ENCODE assay signal across 22 cellular contexts in genomic region chr1:61313906-61314422, GRCh38.
A peak's percentile ranks its signal among the peaks of the same experiment; 100 is the strongest.
DNase-seq lines count a peak whose midpoint lies in the region; ATAC-seq, FAIRE-seq and TF ChIP-seq lines count a peak whose summit lies in the region.
"Had no signal": no experiment of that assay in that cellular context is flagged by ENCODE, and none has a peak within 500 bp of the region (broad histone marks: within the 10 kb centered on the region; RNA-seq: fewer than 3 reads in every experiment).

No MANE protein-coding gene starts in this region.

- H3K27ac ChIP-seq in ascending aorta (peak overlapping the region; percentile 11 to 41), endothelial cell of umbilical vein (ENCODE audit: insufficient read depth, low read depth, low read length) (no peak overlapping the region), neuronal stem cell (replicated peaks; ENCODE audit: low read length) (no peak overlapping the region), WERI-Rb-1 (no peak overlapping the region), upper lobe of left lung (no peak overlapping the region)
- H3K27ac ChIP-seq: C4-2B, GM23248, PC-9 had no signal

- POLR2A ChIA-PET in endothelial cell of umbilical vein (lab: Charles Lee) = no interaction called here

- H3K9me1 ChIP-seq in endothelial cell of umbilical vein (replicated peaks; ENCODE audit: control insufficient read depth, extremely low read depth, insufficient read depth, low read length) = no peaks in the 10 kb centered on the region

- H3K36me3 ChIP-seq in ascending aorta (no peaks in the 10 kb centered on the region), endothelial cell of umbilical vein (ENCODE audit: control insufficient read depth in 2 of 2, extremely low read depth in 1 of 2, insufficient read depth in 2 of 2, low read length in 2 of 2) (no peaks in the 10 kb centered on the region), neuronal stem cell (replicated peaks in 1 of 2; ENCODE audit: control insufficient read depth in 2 of 2, insufficient read depth in 2 of 2, low read length in 2 of 2) (no peaks in the 10 kb centered on the region), WERI-Rb-1 (no peaks in the 10 kb centered on the region), upper lobe of left lung (no peaks in the 10 kb centered on the region)
- H3K36me3 ChIP-seq: MG63 had no signal

- no peak overlapping the region for H2BK15ac ChIP-seq in neuronal stem cell (ENCODE audit: low read length)

- ATAC-seq in left colon (peak; percentile 66), upper lobe of left lung (ENCODE audit: low FRiP score in 2 of 2) (no peak)
- ATAC-seq: CD8-positive, alpha-beta T cell had no signal

- FAIRE-seq in endothelial cell of umbilical vein (lab: Jason Lieb, UNC) (no peak), RCC 7860 (lab: Jason Lieb, UNC) (no peak)
- FAIRE-seq: G401.6 had no signal

- H3K14ac ChIP-seq in neuronal stem cell (ENCODE audit: low read length) = no peak overlapping the region

- intact Hi-C loops in ascending aorta (cut with DNase I) = loop anchor here (2.0 kb wide), 1 partner anchor 19 kb away; no protein-coding TSS in a partner anchor
- intact Hi-C loops in endothelial cell of umbilical vein (cut with micrococcal nuclease) = no loop called here
- intact Hi-C loops in left colon (cut with DNase I, micrococcal nuclease) = no loop called here

- TF ChIP-seq EP300 in upper lobe of left lung (IDR thresholded peaks at IDR 0.05) = no peak

- no peak overlapping the region for H3K4ac ChIP-seq in neuronal stem cell (ENCODE audit: low read length)

- H3K9ac ChIP-seq in endothelial cell of umbilical vein (replicated peaks; ENCODE audit: extremely low read depth, insufficient read depth, low read length) (no peak overlapping the region), neuronal stem cell (ENCODE audit: low read depth, low read length, poor library complexity) (no peak overlapping the region)
- H3K9ac ChIP-seq: GM23248 had no signal

- CTCF ChIA-PET in endothelial cell of umbilical vein (lab: Charles Lee) = interaction anchor here (0.7 to 1.4 kb wide), 2 partner anchors 12 to 18 kb away, joined by 3 to 4 read pairs; no protein-coding TSS in a partner anchor

- H3K27me3 ChIP-seq in ascending aorta (no peaks in the 10 kb centered on the region), endothelial cell of umbilical vein (ENCODE audit: control insufficient read depth in 2 of 2, insufficient read depth in 2 of 2, low read length in 2 of 2) (no peaks in the 10 kb centered on the region), neuronal stem cell (ENCODE audit: control insufficient read depth in 3 of 3, insufficient read depth in 3 of 3, low read depth in 1 of 3, low read length in 3 of 3) (peaks cover 0 to 42% (median 0%) of the 10 kb centered on the region in 3 experiments), WERI-Rb-1 (ENCODE audit: insufficient read depth, low read depth, severe bottlenecking) (no peaks in the 10 kb centered on the region), upper lobe of left lung (no peaks in the 10 kb centered on the region)
- H3K27me3 ChIP-seq: MG63 had no signal

- no peak overlapping the region for H4K8ac ChIP-seq in neuronal stem cell (ENCODE audit: low read depth, low read length)

- TF ChIP-seq POLR2A in endothelial cell of umbilical vein (IDR thresholded peaks at IDR 0.05; ENCODE audit: low read depth, low read length) (no peak), upper lobe of left lung (IDR thresholded peaks at IDR 0.05) (no peak)

- H2AFZ ChIP-seq in endothelial cell of umbilical vein (ENCODE audit: low read depth, low read length) (no peak overlapping the region), neuronal stem cell (ENCODE audit: low read length) (no peak overlapping the region)
- H2AFZ ChIP-seq: GM23248, PC-9 had no signal

- H2BK120ac ChIP-seq in neuronal stem cell (ENCODE audit: low read depth, low read length) = no peak overlapping the region

- no peak overlapping the region for H4K91ac ChIP-seq in neuronal stem cell (ENCODE audit: low read depth, low read length, poor library complexity)

- dilution Hi-C loops in endothelial cell of umbilical vein (cut with MboI; ENCODE audit: extremely low pct_ligation_motif_present, low sequenced_read_pairs) = no loop called here

- DNase-seq in ascending aorta (ENCODE audit: low spot score in 2 of 2) = no peak
- peak; percentile 51 for DNase-seq in endothelial cell of umbilical vein (ENCODE audit: low read depth, low spot score)
- no peak for DNase-seq in left colon
- no peak for DNase-seq in neuronal stem cell (ENCODE audit: low spot score)
- DNase-seq in RCC 7860 (ENCODE audit: low spot score) = no peak
- no peak for DNase-seq in WERI-Rb-1
- DNase-seq in upper lobe of left lung = no peak
- DNase-seq: Caco-2; CD8-positive, alpha-beta T cell; GM23248; H9; KBM-7; MG63; NCI-H2029 treated with DMSO at 0.1 percent for 48 hours; NCI-H446 treated with DMSO at 0.1 percent for 48 hours; NCI-H526; NCI-H82; PC-9; Right ventricle myocardium superior; RPMI8226 had no signal

- no peak overlapping the region for H3K23ac ChIP-seq in neuronal stem cell (ENCODE audit: low read depth, low read length, poor library complexity)

- H2BK12ac ChIP-seq in neuronal stem cell (ENCODE audit: low read length) = no peak overlapping the region

- no peaks in the 10 kb centered on the region for H3K79me2 ChIP-seq in endothelial cell of umbilical vein (ENCODE audit: control insufficient read depth, insufficient read depth, low read length)

- no TSS peak for BruUV-seq in endothelial cell of umbilical vein (replicated peaks; lab: Mats Ljungman, UMichigan)

- no peak overlapping the region for H3K4me2 ChIP-seq in endothelial cell of umbilical vein (ENCODE audit: insufficient read depth, low read length)
- H3K4me2 ChIP-seq in neuronal stem cell (ENCODE audit: insufficient read depth, low read length, poor library complexity, severe bottlenecking) = no peak overlapping the region
- H3K4me2 ChIP-seq: PC-9 had no signal

- no peak for TF ChIP-seq CTCF in ascending aorta (IDR thresholded peaks at IDR 0.05)
- TF ChIP-seq CTCF in endothelial cell of umbilical vein (IDR thresholded peaks at IDR 0.05; ENCODE audit: extremely low read depth in 1 of 2, insufficient read depth in 1 of 2, low read depth in 1 of 2, low read length in 2 of 2) = no peak
- TF ChIP-seq CTCF in WERI-Rb-1 (IDR thresholded peaks at IDR 0.05; ENCODE audit: low read depth, low read length) = no peak
- no peak for TF ChIP-seq CTCF in upper lobe of left lung (IDR thresholded peaks at IDR 0.05)

- no CpG with 5 or more reads among the region's 2 CpGs for WGBS in neuronal stem cell (ENCODE audit: extremely low coverage in 2 of 2, insufficient read length in 2 of 2, insufficient replicate concordance in 1 of 2), 2 donors
- WGBS in upper lobe of left lung, 2 donors = 58 to 70% methylated on average over 2 of the region's 2 CpGs

- H2BK5ac ChIP-seq in neuronal stem cell (ENCODE audit: low read length) = no peak overlapping the region

- H3K4me1 ChIP-seq in ascending aorta (peaks cover 0 to 10% of the 10 kb centered on the region in 2 donors), endothelial cell of umbilical vein (ENCODE audit: control insufficient read depth, extremely low read depth, insufficient read depth, low read length) (peaks cover 13% of the 10 kb centered on the region), neuronal stem cell (ENCODE audit: control insufficient read depth in 2 of 2, insufficient read depth in 1 of 2, low read depth in 1 of 2, low read length in 2 of 2) (peaks cover 0 to 3% of the 10 kb centered on the region in 2 donors), upper lobe of left lung (peaks cover 3 to 9% (median 5%) of the 10 kb centered on the region in 4 donors)
- H3K4me1 ChIP-seq: Caco-2 had no signal

- H3K4me3 ChIP-seq in ascending aorta (no peak overlapping the region), endothelial cell of umbilical vein (replicated peaks in 1 of 3; ENCODE audit: insufficient read depth in 1 of 3, low read depth in 1 of 3, low read length in 3 of 3) (no peak overlapping the region), neuronal stem cell (ENCODE audit: low read length in 2 of 2) (no peak overlapping the region), WERI-Rb-1 (ENCODE audit: low read depth, low read length) (no peak overlapping the region), upper lobe of left lung (no peak overlapping the region)
- H3K4me3 ChIP-seq: GM23248, MG63, PC-9 had no signal

- no peaks in the 10 kb centered on the region for H3K9me3 ChIP-seq in ascending aorta
- H3K9me3 ChIP-seq in endothelial cell of umbilical vein (replicated peaks; ENCODE audit: control insufficient read depth, insufficient read depth, low read length) = no peaks in the 10 kb centered on the region
- H3K9me3 ChIP-seq in neuronal stem cell (replicated peaks in 1 of 2; ENCODE audit: control insufficient read depth in 2 of 2, insufficient read depth in 1 of 2, low read depth in 1 of 2, low read length in 2 of 2) = no peaks in the 10 kb centered on the region
- peaks cover 3% of the 10 kb centered on the region for H3K9me3 ChIP-seq in WERI-Rb-1 (ENCODE audit: severe bottlenecking)
- H3K9me3 ChIP-seq in upper lobe of left lung = no peaks in the 10 kb centered on the region
- H3K9me3 ChIP-seq: Caco-2, MG63 had no signal

- H2AK5ac ChIP-seq in neuronal stem cell (ENCODE audit: low read depth, low read length) = peak overlapping the region; percentile 64

- no peaks in the 10 kb centered on the region for H3K79me1 ChIP-seq in neuronal stem cell (ENCODE audit: low read depth, low read length)

- H4K20me1 ChIP-seq in endothelial cell of umbilical vein (replicated peaks; ENCODE audit: control insufficient read depth, extremely low read depth, insufficient read depth, low read length) = no peaks in the 10 kb centered on the region

- H3K18ac ChIP-seq in neuronal stem cell (ENCODE audit: low read length) = no peak overlapping the region

TF ChIP-seq in endothelial cell of umbilical vein, 7 proteins besides CTCF, POLR2A, EP300 and RAD21:
- TF ChIP-seq MAX (IDR thresholded peaks at IDR 0.05; ENCODE audit: insufficient read depth, insufficient read length) (no peak), EZH2 (IDR thresholded peaks at IDR 0.05; ENCODE audit: borderline replicate concordance, low read depth, low read length, severe bottlenecking) (no peak), JUN (IDR thresholded peaks at IDR 0.05; ENCODE audit: borderline replicate concordance, insufficient read depth, insufficient read length, low read depth) (no peak), POLR2AphosphoS5 (IDR thresholded peaks at IDR 0.05; ENCODE audit: insufficient read depth, low read depth, low read length) (no peak), GATA2 (IDR thresholded peaks at IDR 0.05; ENCODE audit: insufficient read depth, insufficient read length, low read depth, low read length) (no peak), MYC (IDR thresholded peaks at IDR 0.05; ENCODE audit: low read depth, low read length) (no peak), FOS (IDR thresholded peaks at IDR 0.05; ENCODE audit: borderline replicate concordance, insufficient read depth, low read length) (no peak)

Comparison
In these comparisons a context has a peak if more than half of its experiments do, and no peak if none do; other contexts are left out.
1. H3K27ac ChIP-seq: peak in ascending aorta (2 of 2); none in endothelial cell of umbilical vein (single experiment), neuronal stem cell (single experiment), WERI-Rb-1 (single experiment) and upper lobe of left lung (0 of 4).